ENCODE assay signal across 12 cellular contexts in genomic region chr12:94205738-94206310, GRCh38. TPM values are rescaled to one million over a fixed set of nuclear protein-coding genes. Genes with fewer than 3 reads are reported as not detected.
DNase-seq lines count a peak whose midpoint lies in the region; ATAC-seq, FAIRE-seq and TF ChIP-seq lines count a peak whose summit lies in the region.
"Had no signal": no experiment of that assay in that cellular context is flagged by ENCODE, and none has a peak within 500 bp of the region (broad histone marks: within the 10 kb centered on the region; RNA-seq: fewer than 3 reads in every experiment).

No MANE protein-coding gene starts in this region.

- peaks cover 20 to 52% (median 33%) of the 10 kb centered on the region in 10 experiments for H3K4me1 ChIP-seq in BLaER1 treated with 17β-estradiol and CSF1 and Interleukin-3, amounts not matched to agents 10 nM and 100 nM
- H3K4me1 ChIP-seq in tibial artery, result peaks cover 0 to 15% (median 12%) of the 10 kb centered on the region in 4 donors
- H3K4me1 ChIP-seq: gastrocnemius medialis had no signal

- H3K9me3 Mint-ChIP-seq in activated CD4-positive, alpha-beta memory T cell treated with anti-CD3 and anti-CD28 coated beads for 36 hours, result no peaks in the 10 kb centered on the region
- H3K9me3 Mint-ChIP-seq in immature natural killer cell, result no peaks in the 10 kb centered on the region

- intact Hi-C loops in activated CD4-positive, alpha-beta memory T cell treated with anti-CD3 and anti-CD28 coated beads for 36 hours (cut with micrococcal nuclease), result loop anchor here (2.0 to 5.0 kb wide), 3 partner anchors 436 to 1279 kb away; partner anchors contain the start of genes FGD6 and VEZT
- intact Hi-C loops in tibial artery (cut with DNase I; ENCODE audit: low total_unique reads), result no loop called here

- H3K4me3 ChIP-seq in BLaER1 treated with 17β-estradiol and CSF1 and Interleukin-3, amounts not matched to agents 10 nM and 100 nM, result no peak overlapping the region
- no peak overlapping the region for H3K4me3 ChIP-seq in tibial artery
- H3K4me3 ChIP-seq: gastrocnemius medialis had no signal

- POLR2A ChIA-PET in activated CD4-positive, alpha-beta memory T cell treated with anti-CD3 and anti-CD28 coated beads for 36 hours (lab: Charles Lee), result interaction anchor here (1.0 kb wide), 1 partner anchor 54 kb away, joined by 4 read pairs; no protein-coding TSS in a partner anchor

- CTCF ChIA-PET in activated CD4-positive, alpha-beta memory T cell treated with anti-CD3 and anti-CD28 coated beads for 36 hours (lab: Charles Lee), result interaction anchor here (0.9 to 1.2 kb wide), 4 partner anchors 12 to 65 kb away, joined by 4 to 5 read pairs (median 4); no protein-coding TSS in a partner anchor

- ATAC-seq in GM21576 (IDR thresholded peaks at IDR 0.05; ENCODE audit: unreplicated experiment), result no peak
- no peak for ATAC-seq in HG02884 (IDR thresholded peaks at IDR 0.05; ENCODE audit: unreplicated experiment)
- ATAC-seq: gastrocnemius medialis had no signal

- peak overlapping the region in 6 of 11 experiments; percentile 27 to 67 (median 50); a peak in 9 of 22 replicates for H3K4me2 ChIP-seq in BLaER1 treated with 17β-estradiol and CSF1 and Interleukin-3, amounts not matched to agents 10 nM and 100 nM

- H3K4me1 Mint-ChIP-seq in activated CD4-positive, alpha-beta memory T cell treated with anti-CD3 and anti-CD28 coated beads for 36 hours (ENCODE audit: low read depth), result peaks cover 65% of the 10 kb centered on the region
- peaks cover 64 to 77% of the 10 kb centered on the region in 2 donors for H3K4me1 Mint-ChIP-seq in immature natural killer cell

- H3K27ac ChIP-seq in BLaER1 treated with 17β-estradiol and CSF1 and Interleukin-3, amounts not matched to agents 10 nM and 100 nM, result no peak overlapping the region
- no peak overlapping the region for H3K27ac ChIP-seq in tibial artery
- H3K27ac ChIP-seq: gastrocnemius medialis had no signal

- H3K4me3 Mint-ChIP-seq in activated CD4-positive, alpha-beta memory T cell treated with anti-CD3 and anti-CD28 coated beads for 36 hours, result peak overlapping the region; percentile 60
- H3K4me3 Mint-ChIP-seq in immature natural killer cell, result peak overlapping the region in 4 of 5 donors; percentile 34 to 64 (median 54)

- peak overlapping the region; percentile 65 for H3K27ac Mint-ChIP-seq in activated CD4-positive, alpha-beta memory T cell treated with anti-CD3 and anti-CD28 coated beads for 36 hours
- peak overlapping the region; percentile 52 to 97 (median 90) for H3K27ac Mint-ChIP-seq in immature natural killer cell

- H4K20me1 ChIP-seq in BLaER1 treated with 17β-estradiol and CSF1 and Interleukin-3, amounts not matched to agents 10 nM and 100 nM, result no peaks in the 10 kb centered on the region

- no peaks in the 10 kb centered on the region for H3K36me3 Mint-ChIP-seq in activated CD4-positive, alpha-beta memory T cell treated with anti-CD3 and anti-CD28 coated beads for 36 hours
- peaks cover 3 to 20% (median 4%) of the 10 kb centered on the region in 3 donors for H3K36me3 Mint-ChIP-seq in immature natural killer cell

- no peaks in the 10 kb centered on the region for H3K9me3 ChIP-seq in BLaER1 treated with 17β-estradiol and CSF1 and Interleukin-3, amounts not matched to agents 10 nM and 100 nM (replicated peaks in 1 of 11)
- no peaks in the 10 kb centered on the region for H3K9me3 ChIP-seq in tibial artery
- H3K9me3 ChIP-seq: gastrocnemius medialis had no signal

- H3K27me3 ChIP-seq in BLaER1 treated with 17β-estradiol and CSF1 and Interleukin-3, amounts not matched to agents 10 nM and 100 nM, result no peaks in the 10 kb centered on the region
- H3K27me3 ChIP-seq in tibial artery, result no peaks in the 10 kb centered on the region
- H3K27me3 ChIP-seq: gastrocnemius medialis had no signal

- TF ChIP-seq CTCF in tibial artery (IDR thresholded peaks at IDR 0.05), result no peak

- DNase-seq in GM12891 (ENCODE audit: insufficient read length, low spot score) (no peak), immature natural killer cell (peak in 1 of 3 donors; percentile 6), tibial artery (no peak), NCI-H526 (lab: John Stamatoyannopoulos, UW) (no peak)
- no peak for DNase-seq in activated CD4-positive, alpha-beta memory T cell treated with anti-CD3 and anti-CD28 coated beads for 36 hours
- DNase-seq: DND-41, gastrocnemius medialis, H7, PC-3 had no signal

- H3K27me3 Mint-ChIP-seq in activated CD4-positive, alpha-beta memory T cell treated with anti-CD3 and anti-CD28 coated beads for 36 hours, result no peaks in the 10 kb centered on the region
- peaks cover 0 to 4% (median 2%) of the 10 kb centered on the region in 3 donors for H3K27me3 Mint-ChIP-seq in immature natural killer cell (ENCODE audit: low read depth in 3 of 3)

- no peak for TF ChIP-seq POLR2A in GM12891 (IDR thresholded peaks at IDR 0.05; ENCODE audit: low read depth, low read length)

- peaks cover 0 to 14% (median 4%) of the 10 kb centered on the region in 11 experiments; a peak in 5 of 22 replicates for H3K36me3 ChIP-seq in BLaER1 treated with 17β-estradiol and CSF1 and Interleukin-3, amounts not matched to agents 10 nM and 100 nM
- no peaks in the 10 kb centered on the region for H3K36me3 ChIP-seq in tibial artery
- H3K36me3 ChIP-seq: gastrocnemius medialis had no signal

- FAIRE-seq in GM12891 (lab: Jason Lieb, UNC), result peak; percentile 86

- no peak overlapping the region for H3K9ac ChIP-seq in BLaER1 treated with 17β-estradiol and CSF1 and Interleukin-3, amounts not matched to agents 10 nM and 100 nM

TF ChIP-seq in GM12891, 5 proteins besides CTCF, POLR2A, EP300 and RAD21:
- no peak for TF ChIP-seq POLR2AphosphoS5 (IDR thresholded peaks at IDR 0.05; ENCODE audit: low read depth, low read length)
- no peak for TF ChIP-seq PAX5 (IDR thresholded peaks at IDR 0.05; ENCODE audit: insufficient read depth, low read length, severe bottlenecking)
- no peak for TF ChIP-seq SPI1 (IDR thresholded peaks at IDR 0.05; ENCODE audit: low read depth, low read length)
- TF ChIP-seq TAF1 (IDR thresholded peaks at IDR 0.05; ENCODE audit: low read depth, low read length), result 0 out of 2 replicates have a peak, but pooled peaks have one; percentile 28
- TF ChIP-seq POU2F2 (IDR thresholded peaks at IDR 0.05; ENCODE audit: low read depth, low read length), result no peak

RNA-seq across cellular contexts. Expression of gene PLXNC1, which starts 57.4 kb away (rescaled TPM):
- 9.9 TPM for polyA plus RNA-seq in GM12891 (2012; ENCODE audit: low read depth, missing spikeins)
- total RNA-seq in activated CD4-positive, alpha-beta memory T cell treated with anti-CD3 and anti-CD28 coated beads for 36 hours, result 1 to 10 TPM; 5.7 to 6.2 TPM
- 1 to 10 TPM; 2.3 to 3.3 (median 2.5) TPM for polyA plus RNA-seq in immature natural killer cell
